In the genomic region with DNA sequence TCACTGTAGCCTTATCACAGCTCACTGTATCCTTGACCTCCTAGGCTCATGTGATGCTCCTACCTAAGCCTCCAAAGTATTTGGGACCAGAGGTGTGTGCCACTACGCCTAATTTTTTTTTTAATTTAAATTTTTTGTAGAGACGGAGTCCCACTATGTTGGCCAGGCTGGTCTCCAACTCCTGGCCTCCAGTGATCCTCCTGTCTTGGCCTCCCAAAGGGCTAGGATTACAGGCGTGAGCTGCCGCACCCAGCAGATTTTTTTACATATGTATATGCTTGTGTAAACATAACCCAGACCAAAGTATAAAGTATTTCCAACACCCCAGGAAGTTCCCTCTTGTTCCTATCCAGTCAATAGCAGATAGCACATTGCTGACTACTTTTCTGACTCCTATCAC, we compare ENCODE assay signal across 15 cellular contexts. TPM values are rescaled to one million over a fixed set of nuclear protein-coding genes. Genes with fewer than 3 reads are reported as not detected.
DNase-seq lines count a peak whose midpoint lies in the region; ATAC-seq, FAIRE-seq and TF ChIP-seq lines count a peak whose summit lies in the region.
"Had no signal": no experiment of that assay in that cellular context is flagged by ENCODE, and none has a peak within 500 bp of the region (broad histone marks: within the 10 kb centered on the region; RNA-seq: fewer than 3 reads in every experiment).

No MANE protein-coding gene starts in this region.

- H3K27me3 ChIP-seq in HepG2 (ENCODE audit: control insufficient read depth in 1 of 2, insufficient read depth in 2 of 2, low read length in 2 of 2), result no peaks in the 10 kb centered on the region; a peak in 1 of 5 replicates
- no peaks in the 10 kb centered on the region for H3K27me3 ChIP-seq in right lobe of liver
- H3K27me3 ChIP-seq: BE2C, foreskin keratinocyte had no signal

- FAIRE-seq in HepG2 (lab: Jason Lieb, UNC) (no peak), GM12891 (lab: Jason Lieb, UNC) (no peak)

- no peak overlapping the region for H3K9ac ChIP-seq in HepG2 (ENCODE audit: insufficient read depth, low read depth, low read length)

- H3K27me3 Mint-ChIP-seq in T-helper 17 cell (no peaks in the 10 kb centered on the region), glutamatergic neuron (ENCODE audit: unreplicated experiment) (peaks cover 19% of the 10 kb centered on the region), type B pancreatic cell (no peaks in the 10 kb centered on the region)

- H3K79me2 ChIP-seq in HepG2 (ENCODE audit: insufficient read depth, low read length), result peaks cover 20% of the 10 kb centered on the region

- H3K4me3 Mint-ChIP-seq in T-helper 17 cell (peak overlapping the region; percentile 45), glutamatergic neuron (ENCODE audit: unreplicated experiment) (peak overlapping the region; percentile 49), type B pancreatic cell (peak overlapping the region; percentile 94)

- H3K27ac ChIP-seq in HepG2 (ENCODE audit: extremely low read length, insufficient read depth, low read length) (no peak overlapping the region), right lobe of liver (no peak overlapping the region)
- H3K27ac ChIP-seq: SK-N-MC had no signal

- H2AFZ ChIP-seq in HepG2 (ENCODE audit: low read length), result no peak overlapping the region

- CTCF ChIA-PET in HepG2 (lab: Yijun Ruan, JAX; ENCODE audit: low intra/inter-chr PET ratio, low total read pairs), result no interaction called here

- peaks cover 15% of the 10 kb centered on the region for H3K4me1 Mint-ChIP-seq in T-helper 17 cell
- peaks cover 11% of the 10 kb centered on the region for H3K4me1 Mint-ChIP-seq in glutamatergic neuron (ENCODE audit: low read depth, unreplicated experiment)
- H3K4me1 Mint-ChIP-seq in type B pancreatic cell (ENCODE audit: unreplicated experiment), result peaks cover 11% of the 10 kb centered on the region

- intact Hi-C loops in HepG2 (cut with micrococcal nuclease; ENCODE audit: unreplicated experiment) (no loop called here), right lobe of liver (cut with DNase I) (no loop called here)

- ATAC-seq in HepG2 (no peak), right lobe of liver (no peak), T-helper 17 cell (no peak)
- ATAC-seq: foreskin keratinocyte had no signal

- H3K36me3 Mint-ChIP-seq in T-helper 17 cell (ENCODE audit: low read depth) (no peaks in the 10 kb centered on the region), glutamatergic neuron (ENCODE audit: unreplicated experiment) (no peaks in the 10 kb centered on the region), type B pancreatic cell (no peaks in the 10 kb centered on the region)

- H3K4me2 ChIP-seq in HepG2 (ENCODE audit: low read depth, low read length), result 0 out of 2 replicates have a peak overlapping the region, but pooled peaks have one; percentile 2

- DNase-seq in HepG2 (ENCODE audit: low spot score) (no peak), right lobe of liver (no peak), T-helper 17 cell (no peak), glutamatergic neuron (no peak), type B pancreatic cell (ENCODE audit: extremely low spot score, unreplicated experiment) (no peak), NCI-H1092 (lab: John Stamatoyannopoulos, UW) (no peak), iPS-NIHi7 (ENCODE audit: extremely low spot score) (no peak), GM12891 (ENCODE audit: insufficient read length, low spot score) (no peak)
- DNase-seq: amygdala; BE2C; foreskin keratinocyte; NCI-H1694; NCI-H526; stimulated activated CD4-positive, alpha-beta T cell treated with anti-CD3 and anti-CD28 coated beads, Interleukin-15, amount 100 ng/mL, for 24 hours had no signal

- TF ChIP-seq EP300 in HepG2 (IDR thresholded peaks at IDR 0.05; ENCODE audit: low read depth in 2 of 2, low read length in 2 of 2) (no peak), HepG2 (CRISPR knock-in tag; IDR thresholded peaks at IDR 0.05; ENCODE audit: borderline replicate concordance) (no peak)

- in situ Hi-C loops in HepG2 (cut with HindIII; ENCODE audit: extremely low pct_ligation_motif_present, low pct_unique_long_range_greater_than_20kb), result no loop called here

- POLR2A ChIA-PET in HepG2 (lab: Yijun Ruan, JAX), result interaction anchor here (0.6 to 3.0 kb wide), 5 partner anchors 9 to 35 kb away, joined by 3 to 26 read pairs (median 4); a partner anchor contains a TSS

- no TSS peak for BruUV-seq in HepG2 (replicated peaks; lab: Mats Ljungman, UMichigan)

- no peaks in the 10 kb centered on the region for H3K9me3 ChIP-seq in HepG2 (ENCODE audit: low read length)
- no peaks in the 10 kb centered on the region for H3K9me3 ChIP-seq in right lobe of liver
- H3K9me3 ChIP-seq in T-helper 17 cell (ENCODE audit: control insufficient read depth, low read length, poor library complexity, severe bottlenecking), result no peaks in the 10 kb centered on the region
- H3K9me3 ChIP-seq: BE2C had no signal

- H4K20me1 ChIP-seq in HepG2 (ENCODE audit: insufficient read depth, low read length), result 0 out of 2 replicates have a peak, but pooled peaks cover 3% of the 10 kb centered on the region

- no peak overlapping the region for H3K27ac Mint-ChIP-seq in T-helper 17 cell
- no peak overlapping the region for H3K27ac Mint-ChIP-seq in glutamatergic neuron (ENCODE audit: unreplicated experiment)
- peak overlapping the region; percentile 57 for H3K27ac Mint-ChIP-seq in type B pancreatic cell

- no peak overlapping the region for H3K4me3 ChIP-seq in HepG2 (replicated peaks in 1 of 3; ENCODE audit: insufficient read depth in 1 of 3, low read depth in 2 of 3, low read length in 3 of 3)
- H3K4me3 ChIP-seq in right lobe of liver, result no peak overlapping the region
- H3K4me3 ChIP-seq: SK-N-MC had no signal

- H3K36me3 ChIP-seq in HepG2 (replicated peaks in 1 of 2; ENCODE audit: control insufficient read depth in 1 of 2, insufficient read depth in 2 of 2, low read length in 2 of 2), result peaks cover 2 to 7% of the 10 kb centered on the region in 2 experiments; a peak in 2 of 5 replicates
- H3K36me3 ChIP-seq in right lobe of liver, result no peaks in the 10 kb centered on the region

- peaks cover 4% of the 10 kb centered on the region for H3K9me3 Mint-ChIP-seq in glutamatergic neuron (ENCODE audit: unreplicated experiment)
- H3K9me3 Mint-ChIP-seq in type B pancreatic cell, result no peaks in the 10 kb centered on the region

- TF ChIP-seq POLR2A in HepG2 (IDR thresholded peaks at IDR 0.05; ENCODE audit: insufficient read depth in 1 of 2, low read depth in 2 of 2, low read length in 2 of 2) (no peak), right lobe of liver (IDR thresholded peaks at IDR 0.05) (no peak), GM12891 (IDR thresholded peaks at IDR 0.05; ENCODE audit: low read depth, low read length) (no peak)

- H3K4me1 ChIP-seq in HepG2 (ENCODE audit: insufficient read depth, low read length) (peaks cover 63% of the 10 kb centered on the region), right lobe of liver (peaks cover 0 to 19% (median 9%) of the 10 kb centered on the region in 4 donors)
- H3K4me1 ChIP-seq: foreskin keratinocyte had no signal

- WGBS in HepG2 (ENCODE audit: low lambda C conversion rate), result 91% methylated on average over 4 of the region's 4 CpGs
- 80% methylated on average over 2 of the region's 4 CpGs for WGBS in right lobe of liver (ENCODE audit: insufficient coverage, low coverage, low lambda C conversion rate, missing lambda C conversion rate)

- TF ChIP-seq RAD21 in HepG2 (CRISPR knock-in tag; IDR thresholded peaks at IDR 0.05), result no peak

- TF ChIP-seq CTCF in HepG2 (CRISPR knock-in tag; IDR thresholded peaks at IDR 0.05) (no peak), right lobe of liver (IDR thresholded peaks at IDR 0.05) (no peak), glutamatergic neuron (IDR thresholded peaks at IDR 0.05; ENCODE audit: partially characterized antibody, unreplicated experiment) (no peak), type B pancreatic cell (conservative IDR thresholded peaks at IDR 0.05) (no peak)

RNA-seq across cellular contexts. Expression of a gene that starts 1.7 kb away (rescaled TPM):
- total RNA-seq in HepG2 (2016; rRNA removed; fragmentation: Illumina TruSeq; extraction: Trizol) (15.6 and 18.3 TPM in 2 replicates), right lobe of liver (10 to 100 TPM in 1 of 6 experiments, 1 to 10 TPM in 5; 3.8 to 14.2 (median 6.9) TPM), T-helper 17 cell (1 to 10 TPM; 7.8 to 9.2 TPM), glutamatergic neuron (ENCODE audit: unreplicated experiment) (33.9 TPM), type B pancreatic cell (ENCODE audit: low replicate concordance) (16.2 and 25.5 TPM in 2 replicates)
- total RNA-seq in HepG2 (2016; cell fraction: cytosol; rRNA removed; fragmentation: Illumina TruSeq; extraction: Trizol; ENCODE audit: low read depth), result 17.4 and 22.1 TPM in 2 replicates
- total RNA-seq in HepG2 (2016; cell fraction: insoluble cytoplasmic fraction; rRNA removed; fragmentation: Illumina TruSeq; extraction: Trizol), result 14.6 and 17.3 TPM in 2 replicates
- 19.3 and 24.3 TPM in 2 replicates for total RNA-seq in HepG2 (2016; cell fraction: membrane; rRNA removed; fragmentation: Illumina TruSeq; extraction: Trizol)
- 13.5 and 16.4 TPM in 2 replicates for total RNA-seq in HepG2 (2016; cell fraction: nucleus; rRNA removed; fragmentation: Illumina TruSeq; extraction: Trizol)
- 7.3 and 8.4 TPM in 2 replicates for polyA plus RNA-seq in HepG2 (2011; rRNA removed)
- 4.2 and 9.0 TPM in 2 replicates for polyA plus RNA-seq in HepG2 (2011; cell fraction: cytosol; rRNA removed)
- polyA plus RNA-seq in HepG2 (2011; cell fraction: nucleus; rRNA removed), result 26.9 and 29.4 TPM in 2 replicates
- polyA plus RNA-seq in HepG2 (2012), result 5.8 and 6.7 TPM in 2 replicates
- polyA plus RNA-seq in HepG2 (2016; cell fraction: cytosol; fragmentation: Illumina TruSeq; extraction: Trizol; ENCODE audit: low read depth), result 28.2 and 33.1 TPM in 2 replicates
- 21.0 and 21.9 TPM in 2 replicates for polyA plus RNA-seq in HepG2 (2016; cell fraction: insoluble cytoplasmic fraction; fragmentation: Illumina TruSeq; extraction: Trizol; ENCODE audit: low read depth)
- polyA plus RNA-seq in HepG2 (2016; cell fraction: membrane; fragmentation: Illumina TruSeq; extraction: Trizol; ENCODE audit: low read depth), result 24.1 and 25.1 TPM in 2 replicates
- 37.7 and 42.5 TPM in 2 replicates for polyA plus RNA-seq in HepG2 (2016; cell fraction: nucleus; fragmentation: Illumina TruSeq; extraction: Trizol; ENCODE audit: insufficient read depth, low read depth)
- 7.8 and 25.3 TPM in 2 replicates for polyA minus RNA-seq in HepG2 (2011; rRNA and poly(A)+ RNA removed; ENCODE audit: low replicate concordance)
- 3.1 and 4.7 TPM in 2 replicates for polyA minus RNA-seq in HepG2 (2011; cell fraction: cytosol; rRNA and poly(A)+ RNA removed)
- 6.1 and 8.8 TPM in 2 replicates for polyA minus RNA-seq in HepG2 (2011; cell fraction: nucleus; rRNA and poly(A)+ RNA removed)
- polyA plus RNA-seq in GM12891 (2012; ENCODE audit: low read depth, missing spikeins), result 11.0 TPM

RNA-seq across cellular contexts. Expression of a gene that starts 5.7 kb away (rescaled TPM):
- 1.7 and 5.8 TPM in 2 replicates for total RNA-seq in HepG2 (2016; rRNA removed; fragmentation: Illumina TruSeq; extraction: Trizol)
- 2.2 and 3.3 TPM in 2 replicates for total RNA-seq in HepG2 (2016; cell fraction: cytosol; rRNA removed; fragmentation: Illumina TruSeq; extraction: Trizol; ENCODE audit: low read depth)
- total RNA-seq in HepG2 (2016; cell fraction: insoluble cytoplasmic fraction; rRNA removed; fragmentation: Illumina TruSeq; extraction: Trizol), result 1.6 and 6.3 TPM in 2 replicates
- 1.4 and 2.7 TPM in 2 replicates for total RNA-seq in HepG2 (2016; cell fraction: membrane; rRNA removed; fragmentation: Illumina TruSeq; extraction: Trizol)
- 5.3 and 6.8 TPM in 2 replicates for total RNA-seq in HepG2 (2016; cell fraction: nucleus; rRNA removed; fragmentation: Illumina TruSeq; extraction: Trizol)
- polyA plus RNA-seq in HepG2 (2011; rRNA removed), result 1.6 and 2.0 TPM in 2 replicates
- polyA plus RNA-seq in HepG2 (2011; cell fraction: cytosol; rRNA removed), result 0.71 and 1.3 TPM in 2 replicates
- polyA plus RNA-seq in HepG2 (2011; cell fraction: nucleus; rRNA removed), result 20.0 and 26.3 TPM in 2 replicates
- polyA plus RNA-seq in HepG2 (2012), result 3.3 and 5.8 TPM in 2 replicates
- 1.9 and 3.4 TPM in 2 replicates for polyA plus RNA-seq in HepG2 (2016; cell fraction: cytosol; fragmentation: Illumina TruSeq; extraction: Trizol; ENCODE audit: low read depth)
- 1.3 and 2.2 TPM in 2 replicates for polyA plus RNA-seq in HepG2 (2016; cell fraction: insoluble cytoplasmic fraction; fragmentation: Illumina TruSeq; extraction: Trizol; ENCODE audit: low read depth)
- 0.97 and 1.2 TPM in 2 replicates for polyA plus RNA-seq in HepG2 (2016; cell fraction: membrane; fragmentation: Illumina TruSeq; extraction: Trizol; ENCODE audit: low read depth)
- polyA plus RNA-seq in HepG2 (2016; cell fraction: nucleus; fragmentation: Illumina TruSeq; extraction: Trizol; ENCODE audit: insufficient read depth, low read depth), result 15.3 and 20.5 TPM in 2 replicates
- 0.72 and 4.8 TPM in 2 replicates for polyA minus RNA-seq in HepG2 (2011; rRNA and poly(A)+ RNA removed; ENCODE audit: low replicate concordance)
- 3.1 TPM in 1 of 2 replicates, not detected in the other for polyA minus RNA-seq in HepG2 (2011; cell fraction: cytosol; rRNA and poly(A)+ RNA removed)
- polyA minus RNA-seq in HepG2 (2011; cell fraction: nucleus; rRNA and poly(A)+ RNA removed), result 3.1 and 8.0 TPM in 2 replicates
- 1 to 10 TPM in 4 of 6 experiments, under 1 TPM in 2; 0.74 to 3.7 (median 2.0) TPM for total RNA-seq in right lobe of liver
- total RNA-seq in T-helper 17 cell, result 1 to 10 TPM; 2.6 to 4.0 TPM
- 30.2 TPM for total RNA-seq in glutamatergic neuron (ENCODE audit: unreplicated experiment)
- 8.7 and 16.6 TPM in 2 replicates for total RNA-seq in type B pancreatic cell (ENCODE audit: low replicate concordance)
- 3.2 TPM for polyA plus RNA-seq in GM12891 (2012; ENCODE audit: low read depth, missing spikeins)

RNA-seq across cellular contexts. Expression of a gene that starts 7.1 kb away (rescaled TPM):
- total RNA-seq in HepG2 (2016; rRNA removed; fragmentation: Illumina TruSeq; extraction: Trizol), result 10.3 and 19.5 TPM in 2 replicates
- 6.9 and 8.8 TPM in 2 replicates for total RNA-seq in HepG2 (2016; cell fraction: cytosol; rRNA removed; fragmentation: Illumina TruSeq; extraction: Trizol; ENCODE audit: low read depth)
- total RNA-seq in HepG2 (2016; cell fraction: insoluble cytoplasmic fraction; rRNA removed; fragmentation: Illumina TruSeq; extraction: Trizol), result 8.9 and 20.8 TPM in 2 replicates
- 6.0 TPM in 2 replicates for total RNA-seq in HepG2 (2016; cell fraction: membrane; rRNA removed; fragmentation: Illumina TruSeq; extraction: Trizol)
- 24.2 and 28.6 TPM in 2 replicates for total RNA-seq in HepG2 (2016; cell fraction: nucleus; rRNA removed; fragmentation: Illumina TruSeq; extraction: Trizol)
- 13.8 and 17.2 TPM in 2 replicates for polyA plus RNA-seq in HepG2 (2011; rRNA removed)
- polyA plus RNA-seq in HepG2 (2011; cell fraction: cytosol; rRNA removed), result 6.1 and 10.8 TPM in 2 replicates
- 151 and 202 TPM in 2 replicates for polyA plus RNA-seq in HepG2 (2011; cell fraction: nucleus; rRNA removed)
- 6.8 and 6.9 TPM in 2 replicates for polyA plus RNA-seq in HepG2 (2012)
- 3.5 and 3.6 TPM in 2 replicates for polyA plus RNA-seq in HepG2 (2016; cell fraction: cytosol; fragmentation: Illumina TruSeq; extraction: Trizol; ENCODE audit: low read depth)
- polyA plus RNA-seq in HepG2 (2016; cell fraction: insoluble cytoplasmic fraction; fragmentation: Illumina TruSeq; extraction: Trizol; ENCODE audit: low read depth), result 8.4 and 9.9 TPM in 2 replicates
- polyA plus RNA-seq in HepG2 (2016; cell fraction: membrane; fragmentation: Illumina TruSeq; extraction: Trizol; ENCODE audit: low read depth), result 4.8 and 5.0 TPM in 2 replicates
- 55.1 and 57.6 TPM in 2 replicates for polyA plus RNA-seq in HepG2 (2016; cell fraction: nucleus; fragmentation: Illumina TruSeq; extraction: Trizol; ENCODE audit: insufficient read depth, low read depth)
- polyA minus RNA-seq in HepG2 (2011; rRNA and poly(A)+ RNA removed; ENCODE audit: low replicate concordance), result 14.4 and 15.9 TPM in 2 replicates
- polyA minus RNA-seq in HepG2 (2011; cell fraction: cytosol; rRNA and poly(A)+ RNA removed), result 6.6 and 9.1 TPM in 2 replicates
- polyA minus RNA-seq in HepG2 (2011; cell fraction: nucleus; rRNA and poly(A)+ RNA removed), result 18.3 and 20.5 TPM in 2 replicates
- 10 to 100 TPM in 4 of 6 experiments, 1 to 10 TPM in 2; 8.9 to 11.3 (median 10.4) TPM for total RNA-seq in right lobe of liver
- 10 to 100 TPM; 32.0 to 33.6 TPM for total RNA-seq in T-helper 17 cell
- total RNA-seq in glutamatergic neuron (ENCODE audit: unreplicated experiment), result 53.4 TPM
- 24.9 and 30.4 TPM in 2 replicates for total RNA-seq in type B pancreatic cell (ENCODE audit: low replicate concordance)
- 13.1 TPM for polyA plus RNA-seq in GM12891 (2012; ENCODE audit: low read depth, missing spikeins)

RNA-seq across cellular contexts. Expression of a gene that starts 11.1 kb away (rescaled TPM):
- total RNA-seq in HepG2 (2016; rRNA removed; fragmentation: Illumina TruSeq; extraction: Trizol), result 25.2 and 30.8 TPM in 2 replicates
- 66.8 and 68.3 TPM in 2 replicates for total RNA-seq in HepG2 (2016; cell fraction: cytosol; rRNA removed; fragmentation: Illumina TruSeq; extraction: Trizol; ENCODE audit: low read depth)
- 24.8 and 34.9 TPM in 2 replicates for total RNA-seq in HepG2 (2016; cell fraction: insoluble cytoplasmic fraction; rRNA removed; fragmentation: Illumina TruSeq; extraction: Trizol)
- 73.3 and 82.0 TPM in 2 replicates for total RNA-seq in HepG2 (2016; cell fraction: membrane; rRNA removed; fragmentation: Illumina TruSeq; extraction: Trizol)
- 20.0 and 20.9 TPM in 2 replicates for total RNA-seq in HepG2 (2016; cell fraction: nucleus; rRNA removed; fragmentation: Illumina TruSeq; extraction: Trizol)
- 70.9 and 72.7 TPM in 2 replicates for polyA plus RNA-seq in HepG2 (2011; rRNA removed)
- 88.3 and 159 TPM in 2 replicates for polyA plus RNA-seq in HepG2 (2011; cell fraction: cytosol; rRNA removed)
- polyA plus RNA-seq in HepG2 (2011; cell fraction: nucleus; rRNA removed), result 109 and 133 TPM in 2 replicates
- polyA plus RNA-seq in HepG2 (2012), result 26.5 and 34.3 TPM in 2 replicates
- polyA plus RNA-seq in HepG2 (2016; cell fraction: cytosol; fragmentation: Illumina TruSeq; extraction: Trizol; ENCODE audit: low read depth), result 136 and 139 TPM in 2 replicates
- 45.5 and 48.4 TPM in 2 replicates for polyA plus RNA-seq in HepG2 (2016; cell fraction: insoluble cytoplasmic fraction; fragmentation: Illumina TruSeq; extraction: Trizol; ENCODE audit: low read depth)
- 121 and 123 TPM in 2 replicates for polyA plus RNA-seq in HepG2 (2016; cell fraction: membrane; fragmentation: Illumina TruSeq; extraction: Trizol; ENCODE audit: low read depth)
- 52.7 and 57.3 TPM in 2 replicates for polyA plus RNA-seq in HepG2 (2016; cell fraction: nucleus; fragmentation: Illumina TruSeq; extraction: Trizol; ENCODE audit: insufficient read depth, low read depth)
- polyA minus RNA-seq in HepG2 (2011; rRNA and poly(A)+ RNA removed; ENCODE audit: low replicate concordance), result 111 and 121 TPM in 2 replicates
- polyA minus RNA-seq in HepG2 (2011; cell fraction: cytosol; rRNA and poly(A)+ RNA removed), result 30.5 and 31.0 TPM in 2 replicates
- 41.5 and 46.5 TPM in 2 replicates for polyA minus RNA-seq in HepG2 (2011; cell fraction: nucleus; rRNA and poly(A)+ RNA removed)
- 10 to 100 TPM; 13.1 to 51.0 (median 17.5) TPM for total RNA-seq in right lobe of liver
- total RNA-seq in T-helper 17 cell, result 10 to 100 TPM; 28.2 to 31.4 TPM
- total RNA-seq in glutamatergic neuron (ENCODE audit: unreplicated experiment), result 57.9 TPM
- 44.9 and 56.8 TPM in 2 replicates for total RNA-seq in type B pancreatic cell (ENCODE audit: low replicate concordance)
- 51.9 TPM for polyA plus RNA-seq in GM12891 (2012; ENCODE audit: low read depth, missing spikeins)

RNA-seq across cellular contexts. Expression of a gene that starts 19.9 kb away (rescaled TPM):
- total RNA-seq in HepG2 (2016; rRNA removed; fragmentation: Illumina TruSeq; extraction: Trizol) (0.11 and 0.44 TPM in 2 replicates), right lobe of liver (1 to 10 TPM in 1 of 6 experiments, under 1 TPM in 4, not detected in 1; 0.31 to 1.1 (median 0.40) TPM), T-helper 17 cell (under 1 TPM; 0.37 to 0.42 TPM), glutamatergic neuron (ENCODE audit: unreplicated experiment) (3.4 TPM), type B pancreatic cell (ENCODE audit: low replicate concordance) (0.57 and 2.6 TPM in 2 replicates)
- total RNA-seq in HepG2 (2016; cell fraction: cytosol; rRNA removed; fragmentation: Illumina TruSeq; extraction: Trizol; ENCODE audit: low read depth), result 0.18 and 0.30 TPM in 2 replicates
- total RNA-seq in HepG2 (2016; cell fraction: insoluble cytoplasmic fraction; rRNA removed; fragmentation: Illumina TruSeq; extraction: Trizol), result 0.45 TPM in 1 of 2 replicates, not detected in the other
- total RNA-seq in HepG2 (2016; cell fraction: membrane; rRNA removed; fragmentation: Illumina TruSeq; extraction: Trizol), result 0.09 and 0.24 TPM in 2 replicates
- total RNA-seq in HepG2 (2016; cell fraction: nucleus; rRNA removed; fragmentation: Illumina TruSeq; extraction: Trizol), result 0.65 and 0.85 TPM in 2 replicates
- polyA plus RNA-seq in HepG2 (2011; rRNA removed), result 0.50 and 1.2 TPM in 2 replicates
- 0.12 and 0.42 TPM in 2 replicates for polyA plus RNA-seq in HepG2 (2011; cell fraction: cytosol; rRNA removed)
- 11.0 and 14.4 TPM in 2 replicates for polyA plus RNA-seq in HepG2 (2011; cell fraction: nucleus; rRNA removed)
- 0.50 and 0.95 TPM in 2 replicates for polyA plus RNA-seq in HepG2 (2012)
- 0.25 and 0.43 TPM in 2 replicates for polyA plus RNA-seq in HepG2 (2016; cell fraction: cytosol; fragmentation: Illumina TruSeq; extraction: Trizol; ENCODE audit: low read depth)
- polyA plus RNA-seq in HepG2 (2016; cell fraction: insoluble cytoplasmic fraction; fragmentation: Illumina TruSeq; extraction: Trizol; ENCODE audit: low read depth), result not detected in 2 replicates
- 0.29 and 0.42 TPM in 2 replicates for polyA plus RNA-seq in HepG2 (2016; cell fraction: membrane; fragmentation: Illumina TruSeq; extraction: Trizol; ENCODE audit: low read depth)
- 1.3 and 2.4 TPM in 2 replicates for polyA plus RNA-seq in HepG2 (2016; cell fraction: nucleus; fragmentation: Illumina TruSeq; extraction: Trizol; ENCODE audit: insufficient read depth, low read depth)
- 0.52 and 1.6 TPM in 2 replicates for polyA minus RNA-seq in HepG2 (2011; rRNA and poly(A)+ RNA removed; ENCODE audit: low replicate concordance)
- polyA minus RNA-seq in HepG2 (2011; cell fraction: cytosol; rRNA and poly(A)+ RNA removed), result not detected in 2 replicates
- polyA minus RNA-seq in HepG2 (2011; cell fraction: nucleus; rRNA and poly(A)+ RNA removed), result 1.4 and 2.4 TPM in 2 replicates
- 0.15 TPM for polyA plus RNA-seq in GM12891 (2012; ENCODE audit: low read depth, missing spikeins)
